ENCODE assay signal across 19 cellular contexts in genomic region chr6:41549673-41550072, GRCh38. TPM values are rescaled to one million over a fixed set of nuclear protein-coding genes. Genes with fewer than 3 reads are reported as not detected.
DNase-seq lines count a peak whose midpoint lies in the region; ATAC-seq and TF ChIP-seq lines count a peak whose summit lies in the region.
"Had no signal": no experiment of that assay in that cellular context is flagged by ENCODE, and none has a peak within 500 bp of the region (broad histone marks: within the 10 kb centered on the region; RNA-seq: fewer than 3 reads in every experiment).

No MANE protein-coding gene starts in this region.

- TF ChIP-seq EP300 in tibial nerve (IDR thresholded peaks at IDR 0.05), result no peak

- H3K27me3 ChIP-seq in CD4-positive, CD25-positive, alpha-beta regulatory T cell (ENCODE audit: control insufficient read depth, insufficient read depth, low read length), result peaks cover 6% of the 10 kb centered on the region
- H3K27me3 ChIP-seq in tibial nerve, result no peaks in the 10 kb centered on the region
- H3K27me3 ChIP-seq: sigmoid colon had no signal

- no peak overlapping the region for H3K4me3 ChIP-seq in CD4-positive, CD25-positive, alpha-beta regulatory T cell (ENCODE audit: low read depth, low read length)
- no peak overlapping the region for H3K4me3 ChIP-seq in tibial nerve
- H3K4me3 ChIP-seq: esophagus squamous epithelium, HAP-1, sigmoid colon, suprapubic skin had no signal

- H3K4me1 ChIP-seq in CD4-positive, CD25-positive, alpha-beta regulatory T cell (ENCODE audit: control insufficient read depth, insufficient read depth, low read length, poor library complexity, severe bottlenecking), result peaks cover 35% of the 10 kb centered on the region
- H3K4me1 ChIP-seq in tibial nerve, result peaks cover 0 to 74% (median 14%) of the 10 kb centered on the region in 4 donors

- H3K4me3 Mint-ChIP-seq in CD4-positive, CD25-positive, alpha-beta regulatory T cell, result peak overlapping the region in 3 of 4 donors; percentile 56 to 82 (median 71)
- peak overlapping the region in 3 of 4 donors; percentile 18 to 87 (median 80) for H3K4me3 Mint-ChIP-seq in IgD-negative memory B cell
- peak overlapping the region; percentile 42 for H3K4me3 Mint-ChIP-seq in glutamatergic neuron (ENCODE audit: unreplicated experiment)
- peak overlapping the region; percentile 88 to 97 (median 89) for H3K4me3 Mint-ChIP-seq in nephron

- TF ChIP-seq CTCF in glutamatergic neuron (IDR thresholded peaks at IDR 0.05; ENCODE audit: partially characterized antibody, unreplicated experiment) (no peak), nephron (IDR thresholded peaks at IDR 0.05; ENCODE audit: unreplicated experiment in 3 of 3) (no peak), tibial nerve (IDR thresholded peaks at IDR 0.05) (no peak)

- ATAC-seq in CD4-positive, CD25-positive, alpha-beta regulatory T cell (ENCODE audit: low read depth in 2 of 2), result no peak
- ATAC-seq: activated T-cell treated with anti-CD3 and anti-CD28 coated beads, Interleukin-2, amount 50 U/mL, for 72 hours; SK-N-SH treated with all-trans-retinoic acid at 6 μM for 48 hours had no signal

- no peak for DNase-seq in CD4-positive, CD25-positive, alpha-beta regulatory T cell
- DNase-seq in glutamatergic neuron, result no peak
- DNase-seq in NCI-H774 (lab: John Stamatoyannopoulos, UW), result no peak
- DNase-seq in NCI-H1930 (lab: John Stamatoyannopoulos, UW), result no peak
- DNase-seq in NCI-H748 (lab: John Stamatoyannopoulos, UW; ENCODE audit: unreplicated experiment), result no peak
- no peak for DNase-seq in tibial nerve (ENCODE audit: low spot score in 2 of 2)
- DNase-seq: ACHN; activated CD4-positive, CD25-positive, alpha-beta regulatory T cell; activated T-cell treated with anti-CD3 and anti-CD28 coated beads, Interleukin-2, amount 50 U/mL, for 72 hours; effector CD4-positive, alpha-beta T cell; esophagus squamous epithelium; sigmoid colon had no signal

- H3K4me1 Mint-ChIP-seq in CD4-positive, CD25-positive, alpha-beta regulatory T cell, result peaks cover 0 to 29% (median 16%) of the 10 kb centered on the region in 4 donors
- H3K4me1 Mint-ChIP-seq in IgD-negative memory B cell, result peaks cover 10 to 22% (median 19%) of the 10 kb centered on the region in 3 donors
- peaks cover 14% of the 10 kb centered on the region for H3K4me1 Mint-ChIP-seq in glutamatergic neuron (ENCODE audit: low read depth, unreplicated experiment)
- H3K4me1 Mint-ChIP-seq in nephron, result peaks cover 47% of the 10 kb centered on the region

- peaks cover 46% of the 10 kb centered on the region for H3K27me3 Mint-ChIP-seq in CD4-positive, CD25-positive, alpha-beta regulatory T cell
- peaks cover 7% of the 10 kb centered on the region for H3K27me3 Mint-ChIP-seq in IgD-negative memory B cell
- peaks cover 8% of the 10 kb centered on the region for H3K27me3 Mint-ChIP-seq in glutamatergic neuron (ENCODE audit: unreplicated experiment)
- peaks cover 37% of the 10 kb centered on the region for H3K27me3 Mint-ChIP-seq in nephron (ENCODE audit: low read depth)

- no peak overlapping the region for H3K27ac Mint-ChIP-seq in CD4-positive, CD25-positive, alpha-beta regulatory T cell
- H3K27ac Mint-ChIP-seq in IgD-negative memory B cell, result peak overlapping the region in 2 of 3 donors; percentile 37 to 44
- no peak overlapping the region for H3K27ac Mint-ChIP-seq in glutamatergic neuron (ENCODE audit: unreplicated experiment)
- H3K27ac Mint-ChIP-seq in nephron, result peak overlapping the region in 1 of 3 experiments; percentile 48
- H3K27ac Mint-ChIP-seq: activated naive CD4-positive, alpha-beta T cell treated with anti-CD3 and anti-CD28 coated beads, Interleukin-2, amount 50 U/mL, for 24 hours; activated T-cell treated with anti-CD3 and anti-CD28 coated beads, Interleukin-2, amount 50 U/mL, for 72 hours had no signal

- H3K27ac ChIP-seq in CD4-positive, CD25-positive, alpha-beta regulatory T cell (ENCODE audit: insufficient read depth, low read length, poor library complexity, severe bottlenecking), result no peak overlapping the region
- H3K27ac ChIP-seq in tibial nerve, result peak overlapping the region in 1 of 4 donors; percentile 89
- H3K27ac ChIP-seq: esophagus squamous epithelium, parathyroid adenoma, suprapubic skin had no signal

- WGBS in tibial nerve, 2 donors, result 92 to 96% methylated on average over 2 of the region's 2 CpGs

- no peaks in the 10 kb centered on the region for H3K9me3 Mint-ChIP-seq in CD4-positive, CD25-positive, alpha-beta regulatory T cell
- H3K9me3 Mint-ChIP-seq in IgD-negative memory B cell (no peaks in the 10 kb centered on the region), glutamatergic neuron (ENCODE audit: unreplicated experiment) (peaks cover 8% of the 10 kb centered on the region), nephron (no peaks in the 10 kb centered on the region)
- H3K9me3 Mint-ChIP-seq: activated naive CD4-positive, alpha-beta T cell treated with anti-CD3 and anti-CD28 coated beads, Interleukin-2, amount 50 U/mL, for 24 hours; activated T-cell treated with anti-CD3 and anti-CD28 coated beads, Interleukin-2, amount 50 U/mL, for 72 hours had no signal

- no peak for TF ChIP-seq POLR2A in tibial nerve (IDR thresholded peaks at IDR 0.05)

- no peaks in the 10 kb centered on the region for H3K9me3 ChIP-seq in CD4-positive, CD25-positive, alpha-beta regulatory T cell (ENCODE audit: control insufficient read depth in 2 of 2, low read length in 2 of 2)
- no peaks in the 10 kb centered on the region for H3K9me3 ChIP-seq in tibial nerve
- H3K9me3 ChIP-seq: esophagus squamous epithelium, HAP-1, sigmoid colon, suprapubic skin had no signal

- peaks cover 7% of the 10 kb centered on the region for H3K36me3 Mint-ChIP-seq in CD4-positive, CD25-positive, alpha-beta regulatory T cell
- no peaks in the 10 kb centered on the region for H3K36me3 Mint-ChIP-seq in IgD-negative memory B cell
- H3K36me3 Mint-ChIP-seq in glutamatergic neuron (ENCODE audit: unreplicated experiment), result no peaks in the 10 kb centered on the region
- peaks cover 29% of the 10 kb centered on the region for H3K36me3 Mint-ChIP-seq in nephron (ENCODE audit: low read depth)

- no peaks in the 10 kb centered on the region for H3K36me3 ChIP-seq in CD4-positive, CD25-positive, alpha-beta regulatory T cell (ENCODE audit: control insufficient read depth, insufficient read depth, low read length)
- H3K36me3 ChIP-seq in tibial nerve, result peaks cover 0 to 14% (median 9%) of the 10 kb centered on the region in 3 donors
- H3K36me3 ChIP-seq: suprapubic skin had no signal

RNA-seq across cellular contexts. Expression of gene FOXP4, which starts 3.5 kb away (rescaled TPM):
- 9.9 TPM for total RNA-seq in CD4-positive, CD25-positive, alpha-beta regulatory T cell
- under 1 TPM; 0.26 to 0.49 (median 0.33) TPM for polyA plus RNA-seq in CD4-positive, CD25-positive, alpha-beta regulatory T cell
- polyA plus RNA-seq in IgD-negative memory B cell, result 2.6 TPM
- 27.9 TPM for total RNA-seq in glutamatergic neuron (ENCODE audit: unreplicated experiment)
- total RNA-seq in tibial nerve, result 10 to 100 TPM; 11.1 to 16.2 (median 14.7) TPM

Comparison
In these comparisons a context has a peak if more than half of its experiments do, and no peak if none do; other contexts are left out.
1. H3K27ac Mint-ChIP-seq: peak in IgD-negative memory B cell (2 of 3); none in CD4-positive, CD25-positive, alpha-beta regulatory T cell (0 of 3) and glutamatergic neuron (single experiment).
2. Peak in every context shown above with its lines, with median percentiles within 50 percentile points of each other: H3K4me3 Mint-ChIP-seq.